8 cellular contexts compared by ENCODE assay signal in genomic region chr2:136207030-136207623, GRCh38.
DNase-seq lines count a peak whose midpoint lies in the region; ATAC-seq lines count a peak whose summit lies in the region.

No MANE protein-coding gene starts in this region.

- H3K4me1 ChIP-seq in thymus (ENCODE audit: control insufficient read depth, insufficient read depth, low read length): peaks cover 37% of the 10 kb centered on the region

- intact Hi-C loops in sciatic nerve (cut with DNase I): no loop called here

- WGBS in thymus: 18% methylated on average over 4 of the region's 4 CpGs

- no peaks in the 10 kb centered on the region for H3K36me3 ChIP-seq in thymus (ENCODE audit: control insufficient read depth, insufficient read depth)

- ATAC-seq in HG02970 (IDR thresholded peaks at IDR 0.05; ENCODE audit: low FRiP score, unreplicated experiment): peak; percentile 52
- ATAC-seq in sciatic nerve: no peak

- no peaks in the 10 kb centered on the region for H3K9me3 ChIP-seq in thymus (ENCODE audit: control insufficient read depth)

- H3K27me3 ChIP-seq in thymus (ENCODE audit: control insufficient read depth, insufficient read depth): no peaks in the 10 kb centered on the region

- peak overlapping the region; percentile 43 for H3K27ac ChIP-seq in thymus (ENCODE audit: low read depth)

- DNase-seq in stimulated activated CD4-positive, alpha-beta T cell treated with anti-CD3 and anti-CD28 coated beads, Interleukin-15, amount 100 ng/mL, for 24 hours: peak; percentile 34
- no peak for DNase-seq in stimulated activated CD4-positive, alpha-beta T cell treated with anti-CD3 and anti-CD28 coated beads, Interleukin-4, amount 100 ng/mL, for 4 hours
- DNase-seq in SIG-M5 (lab: John Stamatoyannopoulos, UW) (peak; percentile 45), NCI-H1105 treated with DMSO at 0.1 percent for 48 hours (lab: John Stamatoyannopoulos, UW) (no peak), COR-L47 (lab: John Stamatoyannopoulos, UW) (no peak), sciatic nerve (ENCODE audit: low spot score) (no peak)

- H3K4me3 ChIP-seq in thymus (ENCODE audit: low read length): no peak overlapping the region

Comparison
In these comparisons a context has a peak if more than half of its experiments do, and no peak if none do; other contexts are left out.
1. DNase-seq: peak in stimulated activated CD4-positive, alpha-beta T cell treated with anti-CD3 and anti-CD28 coated beads, Interleukin-15, amount 100 ng/mL, for 24 hours (single experiment) and SIG-M5 (single experiment); none in stimulated activated CD4-positive, alpha-beta T cell treated with anti-CD3 and anti-CD28 coated beads, Interleukin-4, amount 100 ng/mL, for 4 hours (0 of 2), NCI-H1105 treated with DMSO at 0.1 percent for 48 hours (single experiment), COR-L47 (single experiment) and sciatic nerve (single experiment).